Comparison of ENCODE assay signal across 8 cellular contexts in genomic region chr14:60722836-60723217, GRCh38. TPM values are rescaled to one million over a fixed set of nuclear protein-coding genes. Genes with fewer than 3 reads are reported as not detected.
DNase-seq lines count a peak whose midpoint lies in the region; ATAC-seq, FAIRE-seq and TF ChIP-seq lines count a peak whose summit lies in the region.

No MANE protein-coding gene starts in this region.

- no peak for TF ChIP-seq CTCF in astrocyte (IDR thresholded peaks at IDR 0.05; ENCODE audit: insufficient read depth, low read depth, low read length)

- H3K27ac ChIP-seq in CD8-positive, alpha-beta memory T cell (ENCODE audit: low read depth, low read length), result peak overlapping the region; percentile 38
- H3K27ac ChIP-seq in astrocyte (ENCODE audit: low read depth, low read length) (peak overlapping the region; percentile 84), subcutaneous abdominal adipose tissue (ENCODE audit: low read depth, low read length) (peak overlapping the region; percentile 62)

- peaks cover 50 to 81% of the 10 kb centered on the region in 2 donors for H3K27me3 Mint-ChIP-seq in CD8-positive, alpha-beta memory T cell
- H3K27me3 Mint-ChIP-seq in astrocyte (ENCODE audit: low read depth, unreplicated experiment) (no peaks in the 10 kb centered on the region), immature natural killer cell (ENCODE audit: low read depth in 3 of 3) (peaks cover 25 to 38% (median 37%) of the 10 kb centered on the region in 3 donors)

- no peaks in the 10 kb centered on the region for H3K36me3 ChIP-seq in CD8-positive, alpha-beta memory T cell (ENCODE audit: insufficient read depth, low read length)
- peaks cover 10% of the 10 kb centered on the region for H3K36me3 ChIP-seq in astrocyte (ENCODE audit: insufficient read depth, low read length)
- peaks cover 0 to 2% (median 0%) of the 10 kb centered on the region in 5 donors for H3K36me3 ChIP-seq in subcutaneous abdominal adipose tissue (ENCODE audit: control insufficient read depth in 5 of 5, insufficient read depth in 5 of 5, low read length in 5 of 5)

- peaks cover 48% of the 10 kb centered on the region for H3K27me3 ChIP-seq in CD8-positive, alpha-beta memory T cell (ENCODE audit: insufficient read depth, low read length, poor library complexity, severe bottlenecking)
- no peaks in the 10 kb centered on the region for H3K27me3 ChIP-seq in astrocyte (ENCODE audit: insufficient read depth, low read length)
- H3K27me3 ChIP-seq in subcutaneous abdominal adipose tissue (ENCODE audit: control insufficient read depth in 5 of 5, insufficient read depth in 4 of 5, low read length in 5 of 5), result peaks cover 0 to 22% (median 7%) of the 10 kb centered on the region in 5 donors

- POLR2A ChIA-PET in CD8-positive, alpha-beta memory T cell (lab: Charles Lee), result no interaction called here

- H3K9me3 ChIP-seq in CD8-positive, alpha-beta memory T cell (ENCODE audit: low read length), result no peaks in the 10 kb centered on the region
- H3K9me3 ChIP-seq in astrocyte (ENCODE audit: insufficient read depth, low read depth, low read length), result no peaks in the 10 kb centered on the region
- peaks cover 0 to 2% (median 0%) of the 10 kb centered on the region in 5 donors for H3K9me3 ChIP-seq in subcutaneous abdominal adipose tissue (ENCODE audit: control insufficient read depth in 5 of 5, low read length in 5 of 5)

- no peaks in the 10 kb centered on the region for H3K36me3 Mint-ChIP-seq in CD8-positive, alpha-beta memory T cell
- H3K36me3 Mint-ChIP-seq in astrocyte (ENCODE audit: low read depth, unreplicated experiment) (no peaks in the 10 kb centered on the region), immature natural killer cell (peaks cover 0 to 5% (median 0%) of the 10 kb centered on the region in 3 donors)

- H2AFZ ChIP-seq in astrocyte (ENCODE audit: low read depth, low read length), result peak overlapping the region; percentile 83

- TF ChIP-seq RAD21 in Ishikawa (IDR thresholded peaks at IDR 0.05; ENCODE audit: low read depth), result no peak

- H3K4me1 Mint-ChIP-seq in CD8-positive, alpha-beta memory T cell, result peaks cover 16 to 27% (median 21%) of the 10 kb centered on the region in 3 donors
- H3K4me1 Mint-ChIP-seq in astrocyte (ENCODE audit: low read depth, unreplicated experiment) (peaks cover 11% of the 10 kb centered on the region), immature natural killer cell (peaks cover 21 to 33% of the 10 kb centered on the region in 2 donors)

- TF ChIP-seq EP300 in Ishikawa (IDR thresholded peaks at IDR 0.05; ENCODE audit: borderline replicate concordance), result no peak

- CTCF ChIA-PET in CD8-positive, alpha-beta memory T cell (lab: Charles Lee), result interaction anchor here (1.5 to 2.2 kb wide), 2 partner anchors 11 to 32 kb away, joined by 3 to 7 read pairs; no protein-coding TSS in a partner anchor

- no peak for DNase-seq in CD8-positive, alpha-beta memory T cell
- DNase-seq in astrocyte (ENCODE audit: low read depth) (peak; percentile 10), immature natural killer cell (no peak), NOMO-1 treated with DMSO at 0.1 percent for 48 hours (lab: John Stamatoyannopoulos, UW; ENCODE audit: unreplicated experiment) (no peak)

- peak overlapping the region; percentile 59 for H3K4me3 ChIP-seq in CD8-positive, alpha-beta memory T cell (ENCODE audit: low read length)
- peak overlapping the region; percentile 89 for H3K4me3 ChIP-seq in astrocyte (ENCODE audit: insufficient read depth, low read depth, low read length)
- H3K4me3 ChIP-seq in subcutaneous abdominal adipose tissue (ENCODE audit: low read depth in 1 of 5, low read length in 5 of 5), result peak overlapping the region; percentile 73 to 86 (median 81)

- H3K9ac ChIP-seq in astrocyte (ENCODE audit: low read length) (peak overlapping the region; percentile 97), subcutaneous abdominal adipose tissue (ENCODE audit: low read length in 5 of 5) (peak overlapping the region in 3 of 5 donors; percentile 58 to 88 (median 73))

- peak overlapping the region; percentile 99 for H3K4me2 ChIP-seq in astrocyte (ENCODE audit: low read length)

- no peaks in the 10 kb centered on the region for H3K9me3 Mint-ChIP-seq in CD8-positive, alpha-beta memory T cell
- H3K9me3 Mint-ChIP-seq in astrocyte (ENCODE audit: unreplicated experiment), result no peaks in the 10 kb centered on the region
- H3K9me3 Mint-ChIP-seq in immature natural killer cell, result no peaks in the 10 kb centered on the region

- H3K79me2 ChIP-seq in astrocyte (ENCODE audit: insufficient read depth, low read length), result peaks cover 60% of the 10 kb centered on the region

- H3K27ac Mint-ChIP-seq in CD8-positive, alpha-beta memory T cell, result peak overlapping the region in 1 of 8 donors; percentile 58
- H3K27ac Mint-ChIP-seq in astrocyte (ENCODE audit: unreplicated experiment), result peak overlapping the region; percentile 90
- H3K27ac Mint-ChIP-seq in immature natural killer cell, result no peak overlapping the region

- peaks cover 43% of the 10 kb centered on the region for H4K20me1 ChIP-seq in astrocyte (ENCODE audit: insufficient read depth, low read length)

- no peak for ATAC-seq in GM18909 (IDR thresholded peaks at IDR 0.05; ENCODE audit: poor library complexity, unreplicated experiment)
- no peak for ATAC-seq in HG03521 (IDR thresholded peaks at IDR 0.05; ENCODE audit: unreplicated experiment)

- peak overlapping the region; percentile 85 to 93 (median 90) for H3K4me3 Mint-ChIP-seq in CD8-positive, alpha-beta memory T cell
- H3K4me3 Mint-ChIP-seq in astrocyte (ENCODE audit: unreplicated experiment) (peak overlapping the region; percentile 98), immature natural killer cell (peak overlapping the region; percentile 83 to 94 (median 89))

- no peak for FAIRE-seq in astrocyte (lab: Jason Lieb, UNC)

- H3K4me1 ChIP-seq in CD8-positive, alpha-beta memory T cell (ENCODE audit: insufficient read depth, low read length), result peaks cover 4% of the 10 kb centered on the region
- peaks cover 14% of the 10 kb centered on the region for H3K4me1 ChIP-seq in astrocyte (ENCODE audit: insufficient read depth, low read length)
- H3K4me1 ChIP-seq in subcutaneous abdominal adipose tissue (ENCODE audit: control insufficient read depth in 5 of 5, insufficient read depth in 5 of 5, low read length in 5 of 5), result peaks cover 0 to 33% (median 23%) of the 10 kb centered on the region in 5 donors

TF ChIP-seq in Ishikawa, 13 proteins besides CTCF, POLR2A, EP300 and RAD21:
- TF ChIP-seq YY1 (IDR thresholded peaks at IDR 0.05; ENCODE audit: low read depth) (peak; percentile 35; the same call in 1 of the 2 replicates), CREB1 (IDR thresholded peaks at IDR 0.05; ENCODE audit: low read depth) (no peak), ZBTB7A (IDR thresholded peaks at IDR 0.05; ENCODE audit: low read depth) (no peak; the same call in 1 of the 2 replicates), NFIC (IDR thresholded peaks at IDR 0.05) (no peak), TCF12 (IDR thresholded peaks at IDR 0.05; ENCODE audit: low read depth) (no peak), REST (IDR thresholded peaks at IDR 0.05; ENCODE audit: low read depth) (no peak), TAF1 (IDR thresholded peaks at IDR 0.05; ENCODE audit: low read depth) (no peak), MAX (IDR thresholded peaks at IDR 0.05) (no peak)

RNA-seq across cellular contexts. Expression of gene SIX4, which starts 1.3 kb away (rescaled TPM):
- total RNA-seq in CD8-positive, alpha-beta memory T cell, result under 1 TPM in 1 of 2 experiments, not detected in 1; 0.09 TPM
- polyA plus RNA-seq in CD8-positive, alpha-beta memory T cell, result not detected
- 11.2 and 14.0 TPM in 2 replicates for total RNA-seq in astrocyte
- not detected for polyA plus RNA-seq in immature natural killer cell

RNA-seq across cellular contexts. Expression of gene MNAT1, which starts 11.7 kb away (rescaled TPM):
- total RNA-seq in CD8-positive, alpha-beta memory T cell, result 10 to 100 TPM; 37.1 to 47.8 TPM
- 16.0 TPM for polyA plus RNA-seq in CD8-positive, alpha-beta memory T cell
- 36.0 and 46.9 TPM in 2 replicates for total RNA-seq in astrocyte
- 10 to 100 TPM; 18.7 to 30.8 (median 27.7) TPM for polyA plus RNA-seq in immature natural killer cell

Comparison
In these comparisons a context has a peak if more than half of its experiments do, and no peak if none do; other contexts are left out.
1. RNA of gene SIX4, which starts 1.3 kb away (total RNA-seq): 11.2 to 14.0 TPM in astrocyte; 0.09 TPM in CD8-positive, alpha-beta memory T cell; every median in the first group is over 10 times any median in the second.
2. Peak in every context shown above with its lines, with median percentiles within 50 percentile points of each other: H3K27ac ChIP-seq, H3K4me3 ChIP-seq and H3K4me3 Mint-ChIP-seq.